In the genomic region with DNA sequence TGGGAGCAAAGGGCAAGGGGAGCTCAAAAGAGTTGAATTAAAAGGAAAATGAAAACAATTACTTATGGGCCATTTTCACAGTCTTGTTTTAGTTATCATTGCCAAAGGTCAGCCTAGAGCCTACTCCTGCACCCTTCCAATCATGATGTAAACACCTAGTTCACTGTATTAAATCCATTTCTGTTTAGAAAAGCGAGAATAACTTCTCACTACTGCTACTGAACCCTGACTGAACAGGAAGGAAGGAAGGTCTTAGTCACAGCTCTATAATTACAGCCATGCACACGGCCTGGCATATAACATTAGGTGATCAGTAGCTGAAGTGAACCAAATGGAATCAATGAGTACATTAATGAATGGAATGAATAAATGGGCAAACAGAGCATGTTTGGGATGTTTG, we compare ENCODE assay signal across 9 cellular contexts.
DNase-seq lines count a peak whose midpoint lies in the region; ATAC-seq and TF ChIP-seq lines count a peak whose summit lies in the region.
"Had no signal": no experiment of that assay in that cellular context is flagged by ENCODE, and none has a peak within 500 bp of the region (broad histone marks: within the 10 kb centered on the region; RNA-seq: fewer than 3 reads in every experiment).

No MANE protein-coding gene starts in this region.

- no peak overlapping the region for H3K27ac Mint-ChIP-seq in mesothelial cell of epicardium
- H3K27ac Mint-ChIP-seq: T-cell had no signal

- H3K4me1 Mint-ChIP-seq in mesothelial cell of epicardium = peaks cover 9% of the 10 kb centered on the region

- no peak for TF ChIP-seq POLR2A in GM18505 (IDR thresholded peaks at IDR 0.05; ENCODE audit: borderline replicate concordance, extremely low read depth, insufficient read depth, insufficient read length)

- H3K4me3 Mint-ChIP-seq in mesothelial cell of epicardium = no peak overlapping the region
- H3K4me3 Mint-ChIP-seq: T-cell had no signal

- DNase-seq in SW 1271 (lab: John Stamatoyannopoulos, UW) = no peak
- no peak for DNase-seq in stimulated activated CD8-positive, alpha-beta memory T cell treated with anti-CD3 and anti-CD28 coated beads, Interleukin-4, amount 100 ng/mL, for 48 hours
- no peak for DNase-seq in COLO829 (ENCODE audit: low spot score)
- no peak for DNase-seq in mesothelial cell of epicardium (ENCODE audit: low spot score in 2 of 2, unreplicated experiment in 2 of 2)
- DNase-seq: T-cell had no signal

- H3K27me3 Mint-ChIP-seq in mesothelial cell of epicardium (ENCODE audit: low read depth) = no peaks in the 10 kb centered on the region
- H3K27me3 Mint-ChIP-seq: T-cell had no signal

- ATAC-seq in GM18505 (IDR thresholded peaks at IDR 0.05; ENCODE audit: unreplicated experiment) = peak; percentile 73
- peak; percentile 79 for ATAC-seq in GM21390 (IDR thresholded peaks at IDR 0.05; ENCODE audit: unreplicated experiment)
- peak; percentile 63 for ATAC-seq in HG03439 (IDR thresholded peaks at IDR 0.05; ENCODE audit: unreplicated experiment)
- peak; percentile 80 for ATAC-seq in esophagus mucosa
- ATAC-seq: T-cell had no signal

- TF ChIP-seq CTCF in mesothelial cell of epicardium (IDR thresholded peaks at IDR 0.05; ENCODE audit: unreplicated experiment) = no peak

- peaks cover 3% of the 10 kb centered on the region for H3K36me3 Mint-ChIP-seq in mesothelial cell of epicardium

- H3K9me3 Mint-ChIP-seq in mesothelial cell of epicardium = no peaks in the 10 kb centered on the region
- H3K9me3 Mint-ChIP-seq: T-cell had no signal
